In genomic region chr13:75461314-75461713, GRCh38 we compare ENCODE assay signal across 26 cellular contexts. TPM values are rescaled to one million over a fixed set of nuclear protein-coding genes. Genes with fewer than 3 reads are reported as not detected.
DNase-seq lines count a peak whose midpoint lies in the region; ATAC-seq and TF ChIP-seq lines count a peak whose summit lies in the region.
"Had no signal": no experiment of that assay in that cellular context is flagged by ENCODE, and none has a peak within 500 bp of the region (broad histone marks: within the 10 kb centered on the region; RNA-seq: fewer than 3 reads in every experiment).

No MANE protein-coding gene starts in this region.

- H3K9me2 ChIP-seq in SK-N-SH: no peaks in the 10 kb centered on the region

- H3K9me3 ChIP-seq in SK-N-SH (no peaks in the 10 kb centered on the region), mesenchymal stem cell (ENCODE audit: control insufficient read depth, low read length) (no peaks in the 10 kb centered on the region)

- H3K4me1 ChIP-seq in SK-N-SH (ENCODE audit: control insufficient read depth in 1 of 2, insufficient read depth in 2 of 2, low read depth in 1 of 2, low read length in 1 of 2) (peaks cover 0 to 10% of the 10 kb centered on the region in 2 experiments; a peak in 3 of 4 replicates), mesenchymal stem cell (ENCODE audit: control insufficient read depth, insufficient read depth, low read depth, low read length) (peaks cover 3% of the 10 kb centered on the region)
- H3K4me1 ChIP-seq: SJSA1 had no signal

- no peak overlapping the region for H4K91ac ChIP-seq in mesenchymal stem cell (ENCODE audit: low read length)

- H4K20me1 ChIP-seq in SK-N-SH (ENCODE audit: insufficient read depth): no peaks in the 10 kb centered on the region; the same call in 1 of the 2 replicates

- no peak overlapping the region for H3K14ac ChIP-seq in mesenchymal stem cell (ENCODE audit: low read length in 2 of 2)

- peaks cover 0 to 2% of the 10 kb centered on the region in 2 experiments for H3K36me3 ChIP-seq in SK-N-SH (replicated peaks in 1 of 2; ENCODE audit: control insufficient read depth in 1 of 2, insufficient read depth in 2 of 2, low read length in 1 of 2)
- H3K36me3 ChIP-seq in mesenchymal stem cell (ENCODE audit: control insufficient read depth in 1 of 2, insufficient read depth in 2 of 2, low read depth in 1 of 2, low read length in 2 of 2): peaks cover 0 to 3% of the 10 kb centered on the region in 2 experiments
- H3K36me3 ChIP-seq: SJSA1 had no signal

- no peak overlapping the region for H2BK5ac ChIP-seq in mesenchymal stem cell (ENCODE audit: low read depth, low read length, poor library complexity, severe bottlenecking)

- POLR2A ChIA-PET in SK-N-SH (lab: Yijun Ruan, JAX): no interaction called here

- H3K4me2 ChIP-seq in SK-N-SH (no peak overlapping the region), mesenchymal stem cell (ENCODE audit: low read length, poor library complexity, severe bottlenecking) (no peak overlapping the region)
- H3K4me2 ChIP-seq: PC-9 had no signal

- H3K79me1 ChIP-seq in mesenchymal stem cell (replicated peaks; ENCODE audit: low read length, poor library complexity, severe bottlenecking): peaks cover 17% of the 10 kb centered on the region

- H3K4me3 ChIP-seq in SK-N-SH (ENCODE audit: low read depth in 2 of 2, low read length in 1 of 2): no peak overlapping the region
- H3K4me3 ChIP-seq in epithelial cell of esophagus (ENCODE audit: low read length): no peak overlapping the region
- no peak overlapping the region for H3K4me3 ChIP-seq in mesenchymal stem cell (ENCODE audit: insufficient read depth in 1 of 2, low read depth in 1 of 2, low read length in 2 of 2)
- H3K4me3 ChIP-seq: GM23248, K562, PC-9, SJSA1 had no signal

- DNase-seq in EL (peak; percentile 16), SK-N-SH (no peak), epithelial cell of esophagus (ENCODE audit: low read depth) (peak; percentile 22), mesenchymal stem cell (no peak), NCI-H146 (lab: John Stamatoyannopoulos, UW) (no peak), NCI-H524 (lab: John Stamatoyannopoulos, UW) (no peak)
- DNase-seq: C1 segment of cervical spinal cord; CD8-positive, alpha-beta T cell; DMS153; DND-41; GM23248; H7; Kasumi-1; MV-4-11; NCI-H1105; NCI-H1436 treated with DMSO at 0.1 percent for 48 hours; NCI-H1930; NCI-H2107; NCI-H446; NCI-H526; PC-9; Right ventricle myocardium superior; RPMI8226 had no signal

- no peak overlapping the region for H2BK12ac ChIP-seq in mesenchymal stem cell (ENCODE audit: low read length in 2 of 2)

- no peak overlapping the region for H3K23ac ChIP-seq in mesenchymal stem cell (ENCODE audit: low read length in 2 of 2)

- H2AK5ac ChIP-seq in mesenchymal stem cell (ENCODE audit: low read length, severe bottlenecking): no peak overlapping the region

- no peak for TF ChIP-seq RAD21 in SK-N-SH (IDR thresholded peaks at IDR 0.05; ENCODE audit: low read length)

- H3K9ac ChIP-seq in SK-N-SH (no peak overlapping the region), mesenchymal stem cell (ENCODE audit: low read length) (no peak overlapping the region)
- H3K9ac ChIP-seq: GM23248 had no signal

- H3F3A ChIP-seq in SK-N-SH (replicated peaks; ENCODE audit: insufficient read depth): no peaks in the 10 kb centered on the region

- CTCF ChIA-PET in SK-N-SH (lab: Yijun Ruan, JAX): interaction anchor here (1.3 to 1.6 kb wide), 2 partner anchors 11 to 21 kb away, joined by 3 to 5 read pairs; partner anchors contain the start of gene TBC1D4

- H3K27me3 ChIP-seq in SK-N-SH (ENCODE audit: insufficient read depth) (no peaks in the 10 kb centered on the region), mesenchymal stem cell (ENCODE audit: control insufficient read depth in 1 of 2, insufficient read depth in 1 of 2, low read length in 2 of 2) (no peaks in the 10 kb centered on the region)
- H3K27me3 ChIP-seq: SJSA1 had no signal

- TF ChIP-seq EP300 in SK-N-SH (IDR thresholded peaks at IDR 0.05; ENCODE audit: borderline replicate concordance in 1 of 2, low read depth in 1 of 2, low read length in 1 of 2): no peak

- no peak overlapping the region for H4K8ac ChIP-seq in mesenchymal stem cell (ENCODE audit: low read length)

- no peak for TF ChIP-seq CTCF in SK-N-SH (IDR thresholded peaks at IDR 0.05)
- TF ChIP-seq CTCF in epithelial cell of esophagus (IDR thresholded peaks at IDR 0.05; ENCODE audit: insufficient read depth, low read depth, low read length, missing control alignments): no peak

- H2BK15ac ChIP-seq in mesenchymal stem cell (ENCODE audit: low read depth, poor library complexity, severe bottlenecking): no peak overlapping the region

- no peak overlapping the region for H2BK120ac ChIP-seq in mesenchymal stem cell (ENCODE audit: low read depth, low read length)

- no peak overlapping the region for H3K4ac ChIP-seq in mesenchymal stem cell (ENCODE audit: low read depth in 1 of 2, low read length in 2 of 2)

- H2AFZ ChIP-seq in SK-N-SH (ENCODE audit: low read depth) (no peak overlapping the region), mesenchymal stem cell (ENCODE audit: low read depth, low read length) (no peak overlapping the region)
- H2AFZ ChIP-seq: GM23248, PC-9 had no signal

- peaks cover 5% of the 10 kb centered on the region; the same call in 1 of the 2 replicates for H3K79me2 ChIP-seq in SK-N-SH (ENCODE audit: insufficient read depth)

- H3K27ac ChIP-seq in SK-N-SH (ENCODE audit: low read depth in 2 of 2, low read length in 1 of 2) (no peak overlapping the region), mesenchymal stem cell (ENCODE audit: low read length, poor library complexity, severe bottlenecking) (peak overlapping the region; percentile 24)
- H3K27ac ChIP-seq: GM23248, PC-9, SJSA1 had no signal

- no peak for ATAC-seq in GM19023 (IDR thresholded peaks at IDR 0.05; ENCODE audit: unreplicated experiment)
- ATAC-seq: CD8-positive, alpha-beta T cell; K562 had no signal

- no peak overlapping the region for H3K18ac ChIP-seq in mesenchymal stem cell (ENCODE audit: low read depth in 1 of 2, low read length in 2 of 2)

TF ChIP-seq in SK-N-SH, 30 proteins besides CTCF, POLR2A, EP300 and RAD21:
- 0 out of 2 replicates have a peak, but pooled peaks have one; percentile 14 for TF ChIP-seq TCF12 (IDR thresholded peaks at IDR 0.05)
- TF ChIP-seq NRF1 (IDR thresholded peaks at IDR 0.05; ENCODE audit: low read depth, low read length): no peak
- TF ChIP-seq SMC3 (IDR thresholded peaks at IDR 0.05; ENCODE audit: low read depth, low read length): no peak
- no peak for TF ChIP-seq FOXM1 (IDR thresholded peaks at IDR 0.05; ENCODE audit: low read depth)
- no peak for TF ChIP-seq MEF2A (IDR thresholded peaks at IDR 0.05; ENCODE audit: borderline replicate concordance, low read depth)

RNA-seq across cellular contexts. Expression of gene TBC1D4, which starts 20.7 kb away (rescaled TPM):
- 8.8 and 10.4 TPM in 2 replicates for polyA plus RNA-seq in SK-N-SH (2012; rRNA removed)
- polyA plus RNA-seq in SK-N-SH (2012; cell fraction: cytosol; rRNA removed): 6.4 and 6.6 TPM in 2 replicates
- polyA plus RNA-seq in SK-N-SH (2012; cell fraction: nucleus; rRNA removed): 18.5 and 26.1 TPM in 2 replicates
- 8.0 TPM for polyA plus RNA-seq in mesenchymal stem cell (2013, experiment 1 of 2)
- polyA plus RNA-seq in mesenchymal stem cell (2013, experiment 2 of 2): 6.4 TPM

Comparison
In these comparisons a context has a peak if more than half of its experiments do, and no peak if none do; other contexts are left out.
1. DNase-seq: peak in EL (single experiment) and epithelial cell of esophagus (single experiment); none in SK-N-SH (single experiment), mesenchymal stem cell (single experiment), NCI-H146 (single experiment) and NCI-H524 (0 of 2).